26 cellular contexts compared by ENCODE assay signal in the genomic region with DNA sequence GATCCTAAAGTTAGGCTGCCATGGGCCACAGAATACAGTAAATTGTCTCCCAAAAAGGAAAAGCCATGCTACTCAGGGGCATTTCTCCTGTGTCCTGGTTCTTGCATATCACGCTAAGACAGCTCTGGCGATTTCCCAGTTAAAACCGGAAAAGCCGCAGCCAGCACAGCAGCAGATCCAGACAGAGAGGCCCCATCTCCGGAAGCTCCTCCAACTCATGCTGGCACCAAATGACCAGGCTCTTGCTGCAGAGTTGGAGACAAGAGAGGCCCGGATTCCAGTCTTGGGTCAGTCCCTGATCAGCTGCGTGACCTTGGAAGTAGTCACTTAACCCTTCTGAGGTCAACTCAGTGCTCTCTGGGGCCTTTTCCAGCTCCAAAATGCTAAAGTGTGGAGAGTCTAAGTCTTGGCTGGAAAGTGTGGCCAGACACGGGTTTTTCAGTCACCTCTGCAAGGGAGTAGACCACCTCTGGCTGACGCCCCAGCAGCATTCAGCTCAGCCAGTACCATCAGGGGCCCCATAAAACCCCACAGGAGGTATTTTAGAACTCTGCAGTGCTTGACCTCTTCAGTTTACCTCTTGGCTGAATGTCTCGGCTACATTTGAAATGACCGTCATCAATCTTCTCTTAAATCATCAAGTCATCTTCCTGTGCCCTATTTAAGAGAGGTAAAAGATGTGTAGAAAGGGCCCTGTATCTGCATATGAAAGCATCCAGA. TPM values are rescaled to one million over a fixed set of nuclear protein-coding genes. Genes with fewer than 3 reads are reported as not detected.
DNase-seq lines count a peak whose midpoint lies in the region; ATAC-seq and TF ChIP-seq lines count a peak whose summit lies in the region.
"Had no signal": no experiment of that assay in that cellular context is flagged by ENCODE, and none has a peak within 500 bp of the region (broad histone marks: within the 10 kb centered on the region; RNA-seq: fewer than 3 reads in every experiment).

No MANE protein-coding gene starts in this region.

- DNase-seq in GM23338 (ENCODE audit: low spot score), result no peak
- DNase-seq in endodermal cell, result peak; percentile 36
- no peak for DNase-seq in omental fat pad (ENCODE audit: low spot score)
- DNase-seq in ascending aorta (ENCODE audit: low spot score in 2 of 2), result no peak
- no peak for DNase-seq in NCI-H2227 (lab: John Stamatoyannopoulos, UW; ENCODE audit: unreplicated experiment)
- DNase-seq: BE2C; CD8-positive, alpha-beta memory T cell; DMS 273 treated with DMSO at 0.1 percent for 48 hours; DMS79; GF-D8; KBM-7; MV-4-11; NCI-H2029; NCI-H2227 treated with DMSO at 0.1 percent for 48 hours; NCI-H526 treated with DMSO at 0.1 percent for 48 hours; SIG-M5 had no signal

- ATAC-seq in GM23338 (no peak), omental fat pad (ENCODE audit: low FRiP score) (no peak), GM21423 (IDR thresholded peaks at IDR 0.05; ENCODE audit: unreplicated experiment) (no peak)
- ATAC-seq: HCT116, Panc1 had no signal

- H3K4me1 ChIP-seq in GM23338 (ENCODE audit: insufficient read depth) (peaks cover 15% of the 10 kb centered on the region), endodermal cell (ENCODE audit: control insufficient read depth, insufficient read depth, low read length) (peaks cover 12% of the 10 kb centered on the region), muscle layer of colon (ENCODE audit: insufficient read depth, low read length) (peaks cover 42% of the 10 kb centered on the region), ascending aorta (no peaks in the 10 kb centered on the region)
- H3K4me1 ChIP-seq: BE2C had no signal

- H4K20me1 ChIP-seq in GM23338 (replicated peaks; ENCODE audit: insufficient read depth), result no peaks in the 10 kb centered on the region

- intact Hi-C loops in ascending aorta (cut with DNase I), result no loop called here

- no peak for TF ChIP-seq CTCF in GM23338 (conservative IDR thresholded peaks at IDR 0.05; ENCODE audit: low read depth in 2 of 2)
- TF ChIP-seq CTCF in endodermal cell (conservative IDR thresholded peaks at IDR 0.05), result no peak
- TF ChIP-seq CTCF in omental fat pad (IDR thresholded peaks at IDR 0.05), result no peak
- TF ChIP-seq CTCF in ascending aorta (IDR thresholded peaks at IDR 0.05), result no peak

- no peaks in the 10 kb centered on the region; the same call in 1 of the 2 replicates for H3K36me3 ChIP-seq in GM23338 (ENCODE audit: insufficient read depth)
- H3K36me3 ChIP-seq in endodermal cell (ENCODE audit: control insufficient read depth, insufficient read depth, low read length), result no peaks in the 10 kb centered on the region
- H3K36me3 ChIP-seq in muscle layer of colon (ENCODE audit: insufficient read depth, low read length), result peaks cover 6% of the 10 kb centered on the region
- H3K36me3 ChIP-seq in ascending aorta, result no peaks in the 10 kb centered on the region
- H3K36me3 ChIP-seq: BE2C had no signal

- no peak overlapping the region for H3K9ac ChIP-seq in endodermal cell (ENCODE audit: extremely low read depth, low read length, poor library complexity, severe bottlenecking)
- no peak overlapping the region for H3K9ac ChIP-seq in muscle layer of colon (ENCODE audit: low read length)

- no peak overlapping the region for H3K4me3 Mint-ChIP-seq in GM23338
- no peak overlapping the region for H3K4me3 Mint-ChIP-seq in endodermal cell
- H3K4me3 Mint-ChIP-seq: CD14-positive monocyte; CD8-positive, alpha-beta memory T cell had no signal

- peak overlapping the region; percentile 23; the same call in 1 of the 2 replicates for H3K4me2 ChIP-seq in GM23338

- H3K9me3 ChIP-seq in endodermal cell (ENCODE audit: control insufficient read depth, low read length), result no peaks in the 10 kb centered on the region
- H3K9me3 ChIP-seq in muscle layer of colon (ENCODE audit: low read length), result no peaks in the 10 kb centered on the region
- H3K9me3 ChIP-seq in ascending aorta, result no peaks in the 10 kb centered on the region
- H3K9me3 ChIP-seq: BE2C had no signal

- H3K9me3 Mint-ChIP-seq in GM23338, result no peaks in the 10 kb centered on the region
- no peaks in the 10 kb centered on the region for H3K9me3 Mint-ChIP-seq in endodermal cell
- H3K9me3 Mint-ChIP-seq: CD8-positive, alpha-beta memory T cell had no signal

- H3K27ac Mint-ChIP-seq in GM23338, result no peak overlapping the region
- H3K27ac Mint-ChIP-seq in endodermal cell, result no peak overlapping the region
- H3K27ac Mint-ChIP-seq: CD14-positive monocyte; CD8-positive, alpha-beta memory T cell had no signal

- H3K79me2 ChIP-seq in GM23338 (replicated peaks; ENCODE audit: insufficient read depth), result no peaks in the 10 kb centered on the region

- no peak overlapping the region for H3K4me3 ChIP-seq in GM23338
- H3K4me3 ChIP-seq in endodermal cell (ENCODE audit: low read length), result no peak overlapping the region
- H3K4me3 ChIP-seq in muscle layer of colon (ENCODE audit: low read depth in 1 of 2, low read length in 2 of 2), result no peak overlapping the region
- H3K4me3 ChIP-seq in ascending aorta, result no peak overlapping the region
- H3K4me3 ChIP-seq: SK-N-MC had no signal

- H3K27me3 ChIP-seq in GM23338 (ENCODE audit: insufficient read depth), result no peaks in the 10 kb centered on the region
- H3K27me3 ChIP-seq in endodermal cell (ENCODE audit: control insufficient read depth, insufficient read depth, low read length, poor library complexity, severe bottlenecking), result no peaks in the 10 kb centered on the region
- no peaks in the 10 kb centered on the region for H3K27me3 ChIP-seq in muscle layer of colon (ENCODE audit: control insufficient read depth in 1 of 2, insufficient read depth in 2 of 2, low read length in 2 of 2)
- H3K27me3 ChIP-seq in ascending aorta, result no peaks in the 10 kb centered on the region
- H3K27me3 ChIP-seq: BE2C had no signal

- 92% methylated on average over 6 to 11 of the region's 11 CpGs for WGBS in endodermal cell (ENCODE audit: insufficient coverage in 1 of 2, insufficient read length in 1 of 2), 2 experiments

- 0 out of 2 replicates have a peak overlapping the region, but pooled peaks have one; percentile 39 for H2AFZ ChIP-seq in GM23338

- H3K27ac ChIP-seq in GM23338 (ENCODE audit: low read depth) (no peak overlapping the region), endodermal cell (ENCODE audit: low read depth, low read length) (no peak overlapping the region), muscle layer of colon (ENCODE audit: low read depth, low read length) (peak overlapping the region; percentile 16), ascending aorta (no peak overlapping the region)
- H3K27ac ChIP-seq: SK-N-MC had no signal

- H3F3A ChIP-seq in GM23338 (replicated peaks; ENCODE audit: low read depth), result no peaks in the 10 kb centered on the region

- H3K4me1 Mint-ChIP-seq in GM23338 (peaks cover 25% of the 10 kb centered on the region), endodermal cell (peaks cover 21% of the 10 kb centered on the region)
- H3K4me1 Mint-ChIP-seq: CD14-positive monocyte; CD8-positive, alpha-beta memory T cell had no signal

- no peaks in the 10 kb centered on the region; the same call in 1 of the 2 replicates for H3K9me2 ChIP-seq in GM23338 (ENCODE audit: insufficient read depth)

- H3K36me3 Mint-ChIP-seq in GM23338 (ENCODE audit: low read depth), result no peaks in the 10 kb centered on the region
- H3K36me3 Mint-ChIP-seq in endodermal cell (ENCODE audit: low read depth), result peaks cover 6% of the 10 kb centered on the region
- H3K36me3 Mint-ChIP-seq: CD14-positive monocyte; CD8-positive, alpha-beta memory T cell had no signal

- H3K27me3 Mint-ChIP-seq in GM23338 (ENCODE audit: insufficient read depth, low read depth, poor library complexity) (no peaks in the 10 kb centered on the region), endodermal cell (ENCODE audit: insufficient read depth) (no peaks in the 10 kb centered on the region)

TF ChIP-seq in GM23338, 12 proteins besides CTCF, POLR2A, EP300 and RAD21 (continues in another document):
- TF ChIP-seq NANOG (IDR thresholded peaks at IDR 0.05; ENCODE audit: borderline replicate concordance), result no peak
- TF ChIP-seq ZNF114 (CRISPR knock-in tag; IDR thresholded peaks at IDR 0.05), result no peak

TF ChIP-seq in PFSK-1, 5 proteins besides CTCF, POLR2A, EP300 and RAD21 (continues in another document):
- TF ChIP-seq TAF1 (IDR thresholded peaks at IDR 0.05; ENCODE audit: borderline replicate concordance, insufficient read depth, low read length), result no peak
- TF ChIP-seq, protein P1, sequence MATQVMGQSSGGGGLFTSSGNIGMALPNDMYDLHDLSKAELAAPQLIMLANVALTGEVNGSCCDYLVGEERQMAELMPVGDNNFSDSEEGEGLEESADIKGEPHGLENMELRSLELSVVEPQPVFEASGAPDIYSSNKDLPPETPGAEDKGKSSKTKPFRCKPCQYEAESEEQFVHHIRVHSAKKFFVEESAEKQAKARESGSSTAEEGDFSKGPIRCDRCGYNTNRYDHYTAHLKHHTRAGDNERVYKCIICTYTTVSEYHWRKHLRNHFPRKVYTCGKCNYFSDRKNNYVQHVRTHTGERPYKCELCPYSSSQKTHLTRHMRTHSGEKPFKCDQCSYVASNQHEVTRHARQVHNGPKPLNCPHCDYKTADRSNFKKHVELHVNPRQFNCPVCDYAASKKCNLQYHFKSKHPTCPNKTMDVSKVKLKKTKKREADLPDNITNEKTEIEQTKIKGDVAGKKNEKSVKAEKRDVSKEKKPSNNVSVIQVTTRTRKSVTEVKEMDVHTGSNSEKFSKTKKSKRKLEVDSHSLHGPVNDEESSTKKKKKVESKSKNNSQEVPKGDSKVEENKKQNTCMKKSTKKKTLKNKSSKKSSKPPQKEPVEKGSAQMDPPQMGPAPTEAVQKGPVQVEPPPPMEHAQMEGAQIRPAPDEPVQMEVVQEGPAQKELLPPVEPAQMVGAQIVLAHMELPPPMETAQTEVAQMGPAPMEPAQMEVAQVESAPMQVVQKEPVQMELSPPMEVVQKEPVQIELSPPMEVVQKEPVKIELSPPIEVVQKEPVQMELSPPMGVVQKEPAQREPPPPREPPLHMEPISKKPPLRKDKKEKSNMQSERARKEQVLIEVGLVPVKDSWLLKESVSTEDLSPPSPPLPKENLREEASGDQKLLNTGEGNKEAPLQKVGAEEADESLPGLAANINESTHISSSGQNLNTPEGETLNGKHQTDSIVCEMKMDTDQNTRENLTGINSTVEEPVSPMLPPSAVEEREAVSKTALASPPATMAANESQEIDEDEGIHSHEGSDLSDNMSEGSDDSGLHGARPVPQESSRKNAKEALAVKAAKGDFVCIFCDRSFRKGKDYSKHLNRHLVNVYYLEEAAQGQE (IDR thresholded peaks at IDR 0.05; ENCODE audit: insufficient read depth in 1 of 2, low read depth in 2 of 2, low read length in 2 of 2), result 0 out of 4 replicates have a peak, but pooled peaks of 1 of the 2 experiments have one; percentile 51
- no peak for TF ChIP-seq POLR2AphosphoS5 (IDR thresholded peaks at IDR 0.05; ENCODE audit: low read depth, low read length)
- TF ChIP-seq FOXP2 (optimal IDR thresholded peaks at IDR 0.05; ENCODE audit: borderline replicate concordance, extremely low read depth, extremely low read length, insufficient read depth), result peak; percentile 35

RNA-seq across cellular contexts. Expression of gene GDNF, which starts 16.2 kb away (rescaled TPM):
- total RNA-seq in GM23338 (2014; rRNA removed; shearing (Covaris generic)), result 0.17 TPM in 1 of 2 replicates, not detected in the other
- polyA plus RNA-seq in GM23338 (2016; fragmentation: Nextera tagmentation; extraction: Ambion mirVana), result 0.13 and 0.21 TPM in 2 replicates
- 0.13 TPM for polyA plus RNA-seq in PFSK-1 (2012; ENCODE audit: insufficient read length, low read depth)
- 1 to 10 TPM in 1 of 2 donors, under 1 TPM in 1; 0.58 to 2.4 TPM for total RNA-seq in endodermal cell
- 1.1 TPM for polyA plus RNA-seq in endodermal cell (2013, experiment 1 of 2)
- 0.58 TPM for polyA plus RNA-seq in endodermal cell (2013, experiment 2 of 2)
- total RNA-seq in omental fat pad, result under 1 TPM in 1 of 4 donors, not detected in 3; 0.13 TPM
- not detected for total RNA-seq in ascending aorta
- total RNA-seq: CD8-positive, alpha-beta memory T cell; H4; MCF 10A; NCI-H460 had no signal
- polyA plus RNA-seq: CD14-positive monocyte; CD8-positive, alpha-beta memory T cell had no signal
